Comparison of ENCODE assay signal across 13 cellular contexts in the genomic region with DNA sequence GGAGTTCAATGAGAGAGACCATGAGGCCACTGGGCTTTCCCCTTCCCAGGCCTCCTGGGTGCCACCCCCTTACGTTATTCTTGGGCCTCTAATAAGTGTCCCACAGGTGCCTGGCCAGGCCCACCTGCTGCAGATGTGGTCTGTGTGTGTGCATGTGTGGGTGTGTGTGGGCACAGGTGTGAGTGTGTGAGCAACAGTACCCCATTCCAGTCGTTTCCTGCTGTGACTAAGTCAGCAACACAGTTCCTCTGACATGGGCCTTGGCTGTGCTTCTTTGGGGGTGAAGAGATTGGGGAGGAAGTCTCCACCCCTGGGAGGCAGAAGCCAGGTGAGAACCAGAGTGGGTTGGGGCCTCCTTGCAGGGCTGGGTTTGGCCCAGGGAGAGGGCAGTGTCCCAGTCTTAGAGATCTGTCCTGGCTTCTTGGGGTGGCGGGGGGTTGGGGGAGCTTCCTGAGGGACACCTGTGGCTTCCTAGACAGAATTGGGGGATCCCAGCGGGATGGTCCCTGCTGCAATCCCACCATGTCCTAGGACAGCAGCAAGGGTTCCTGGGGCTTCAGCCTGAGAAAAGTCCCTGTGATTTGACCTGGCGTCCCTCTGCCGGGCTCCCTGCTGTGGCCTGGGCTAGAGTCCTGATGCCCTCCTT. TPM values are rescaled to one million over a fixed set of nuclear protein-coding genes. Genes with fewer than 3 reads are reported as not detected.
DNase-seq lines count a peak whose midpoint lies in the region; ATAC-seq and TF ChIP-seq lines count a peak whose summit lies in the region.
"Had no signal": no experiment of that assay in that cellular context is flagged by ENCODE, and none has a peak within 500 bp of the region (broad histone marks: within the 10 kb centered on the region; RNA-seq: fewer than 3 reads in every experiment).

No MANE protein-coding gene starts in this region.

- POLR2A ChIA-PET in activated naive CD8-positive, alpha-beta T cell treated with anti-CD3 and anti-CD28 coated beads, Interleukin-2, amount 10 ng/mL, durations not matched to agents 7 days and 5 days (lab: Charles Lee): interaction anchor here (0.8 to 1.5 kb wide), 3 partner anchors 15 to 75 kb away, joined by 3 to 5 read pairs (median 4); a partner anchor contains a TSS

- H3K36me3 Mint-ChIP-seq in activated CD4-positive, alpha-beta T cell treated with anti-CD3 and anti-CD28 coated beads, Interleukin-2, amount 10 ng/mL, durations not matched to agents 24 days and 14 days (ENCODE audit: low read depth): peaks cover 49% of the 10 kb centered on the region
- peaks cover 29% of the 10 kb centered on the region for H3K36me3 Mint-ChIP-seq in activated naive CD8-positive, alpha-beta T cell treated with anti-CD3 and anti-CD28 coated beads, Interleukin-2, amount 10 ng/mL, durations not matched to agents 7 days and 5 days

- H3K4me2 ChIP-seq in DOHH2 (ENCODE audit: low read length): peak overlapping the region; percentile 14; the same call in 1 of the 2 replicates

- peaks cover 23% of the 10 kb centered on the region for H3K4me1 Mint-ChIP-seq in activated CD4-positive, alpha-beta T cell treated with anti-CD3 and anti-CD28 coated beads, Interleukin-2, amount 10 ng/mL, durations not matched to agents 24 days and 14 days
- peaks cover 28% of the 10 kb centered on the region for H3K4me1 Mint-ChIP-seq in activated naive CD8-positive, alpha-beta T cell treated with anti-CD3 and anti-CD28 coated beads, Interleukin-2, amount 10 ng/mL, durations not matched to agents 7 days and 5 days
- H3K4me1 Mint-ChIP-seq: nephron progenitor cell had no signal

- H3K9me3 ChIP-seq in DOHH2 (ENCODE audit: control insufficient read depth, insufficient read depth, low read length): no peaks in the 10 kb centered on the region
- H3K9me3 ChIP-seq: ascending aorta had no signal

- TF ChIP-seq CTCF in DOHH2 (IDR thresholded peaks at IDR 0.05; ENCODE audit: low read depth, low read length, poor library complexity, severe bottlenecking): no peak

- peaks cover 29% of the 10 kb centered on the region for H3K4me1 ChIP-seq in DOHH2 (ENCODE audit: control insufficient read depth, low read length)
- H3K4me1 ChIP-seq: ascending aorta had no signal

- no peak overlapping the region for H3K4me3 Mint-ChIP-seq in activated CD4-positive, alpha-beta T cell treated with anti-CD3 and anti-CD28 coated beads, Interleukin-2, amount 10 ng/mL, durations not matched to agents 24 days and 14 days
- peak overlapping the region; percentile 82 for H3K4me3 Mint-ChIP-seq in activated naive CD8-positive, alpha-beta T cell treated with anti-CD3 and anti-CD28 coated beads, Interleukin-2, amount 10 ng/mL, durations not matched to agents 7 days and 5 days
- H3K4me3 Mint-ChIP-seq: nephron progenitor cell had no signal

- H3K27ac Mint-ChIP-seq in activated CD4-positive, alpha-beta T cell treated with anti-CD3 and anti-CD28 coated beads, Interleukin-2, amount 10 ng/mL, durations not matched to agents 24 days and 14 days: peak overlapping the region; percentile 81
- H3K27ac Mint-ChIP-seq in activated naive CD8-positive, alpha-beta T cell treated with anti-CD3 and anti-CD28 coated beads, Interleukin-2, amount 10 ng/mL, durations not matched to agents 7 days and 5 days: peak overlapping the region; percentile 95

- ATAC-seq in activated naive CD8-positive, alpha-beta T cell treated with anti-CD3 and anti-CD28 coated beads, Interleukin-2, amount 10 ng/mL, durations not matched to agents 7 days and 5 days (ENCODE audit: low read depth): peak; percentile 48
- no peak for ATAC-seq in left cardiac atrium

- no peaks in the 10 kb centered on the region for H3K27me3 ChIP-seq in DOHH2 (ENCODE audit: control insufficient read depth, low read length)
- H3K27me3 ChIP-seq: ascending aorta had no signal

- no peaks in the 10 kb centered on the region for H3K9me3 Mint-ChIP-seq in activated CD4-positive, alpha-beta T cell treated with anti-CD3 and anti-CD28 coated beads, Interleukin-2, amount 10 ng/mL, durations not matched to agents 24 days and 14 days
- no peaks in the 10 kb centered on the region for H3K9me3 Mint-ChIP-seq in activated naive CD8-positive, alpha-beta T cell treated with anti-CD3 and anti-CD28 coated beads, Interleukin-2, amount 10 ng/mL, durations not matched to agents 7 days and 5 days
- H3K9me3 Mint-ChIP-seq: nephron progenitor cell had no signal

- intact Hi-C loops in activated CD4-positive, alpha-beta T cell treated with anti-CD3 and anti-CD28 coated beads, Interleukin-2, amount 10 ng/mL, durations not matched to agents 24 days and 14 days (cut with micrococcal nuclease): no loop called here
- intact Hi-C loops in left cardiac atrium (cut with DNase I): no loop called here

- peak overlapping the region; percentile 11; the same call in 1 of the 2 replicates for H3K27ac ChIP-seq in DOHH2 (ENCODE audit: low read depth, low read length)
- H3K27ac ChIP-seq: ascending aorta had no signal

- H3K9me2 ChIP-seq in DOHH2 (replicated peaks; ENCODE audit: control insufficient read depth, low read length): no peaks in the 10 kb centered on the region

- H3K4me3 ChIP-seq in DOHH2 (ENCODE audit: low read length): no peak overlapping the region
- H3K4me3 ChIP-seq: ascending aorta had no signal

- no peaks in the 10 kb centered on the region for H3F3A ChIP-seq in DOHH2 (ENCODE audit: control insufficient read depth, insufficient read depth)

- 0 out of 2 replicates have a peak, but pooled peaks cover 3% of the 10 kb centered on the region for H4K20me1 ChIP-seq in DOHH2 (ENCODE audit: control insufficient read depth, insufficient read depth, low read depth, low read length)

- no peaks in the 10 kb centered on the region for H3K79me2 ChIP-seq in DOHH2 (ENCODE audit: control insufficient read depth, low read length)

- no peaks in the 10 kb centered on the region for H3K27me3 Mint-ChIP-seq in activated CD4-positive, alpha-beta T cell treated with anti-CD3 and anti-CD28 coated beads, Interleukin-2, amount 10 ng/mL, durations not matched to agents 24 days and 14 days
- no peaks in the 10 kb centered on the region for H3K27me3 Mint-ChIP-seq in activated naive CD8-positive, alpha-beta T cell treated with anti-CD3 and anti-CD28 coated beads, Interleukin-2, amount 10 ng/mL, durations not matched to agents 7 days and 5 days

- H3K36me3 ChIP-seq in DOHH2 (ENCODE audit: control insufficient read depth, low read length): peaks cover 92% of the 10 kb centered on the region

- DNase-seq in activated CD4-positive, alpha-beta T cell treated with anti-CD3 and anti-CD28 coated beads, Interleukin-2, amount 10 ng/mL, durations not matched to agents 24 days and 14 days: no peak
- DNase-seq in activated naive CD8-positive, alpha-beta T cell treated with anti-CD3 and anti-CD28 coated beads, Interleukin-2, amount 10 ng/mL, durations not matched to agents 7 days and 5 days: peak; percentile 43
- peak; percentile 48 for DNase-seq in stimulated activated CD4-positive, alpha-beta T cell treated with anti-CD3 and anti-CD28 coated beads, Interleukin-4, amount 100 ng/mL, for 24 hours
- DNase-seq in HCEC 1CT: no peak
- DNase-seq in NCI-H526 (lab: John Stamatoyannopoulos, UW): no peak
- no peak for DNase-seq in left cardiac atrium
- no peak for DNase-seq in NCI-H524 treated with DMSO at 0.1 percent for 48 hours (lab: John Stamatoyannopoulos, UW)
- DNase-seq: NCI-H226, nephron progenitor cell had no signal

RNA-seq across cellular contexts. Expression of a gene that starts 4.1 kb away (rescaled TPM):
- 74.6 and 78.3 TPM in 2 replicates for total RNA-seq in activated CD4-positive, alpha-beta T cell treated with anti-CD3 and anti-CD28 coated beads, Interleukin-2, amount 10 ng/mL, durations not matched to agents 24 days and 14 days
- 10 to 100 TPM; 91.3 to 96.4 TPM for total RNA-seq in activated naive CD8-positive, alpha-beta T cell treated with anti-CD3 and anti-CD28 coated beads, Interleukin-2, amount 10 ng/mL, durations not matched to agents 7 days and 5 days
- 10 to 100 TPM; 11.6 to 12.5 TPM for total RNA-seq in left cardiac atrium

RNA-seq across cellular contexts. Expression of a gene that starts 19.5 kb away (rescaled TPM):
- 9.8 and 11.6 TPM in 2 replicates for total RNA-seq in activated CD4-positive, alpha-beta T cell treated with anti-CD3 and anti-CD28 coated beads, Interleukin-2, amount 10 ng/mL, durations not matched to agents 24 days and 14 days
- total RNA-seq in activated naive CD8-positive, alpha-beta T cell treated with anti-CD3 and anti-CD28 coated beads, Interleukin-2, amount 10 ng/mL, durations not matched to agents 7 days and 5 days: 1 to 10 TPM; 4.1 to 5.1 TPM
- total RNA-seq in left cardiac atrium: 1 to 10 TPM; 3.7 to 6.5 TPM

RNA-seq across cellular contexts. Expression of a gene that starts 46.3 kb away (rescaled TPM):
- total RNA-seq in activated CD4-positive, alpha-beta T cell treated with anti-CD3 and anti-CD28 coated beads, Interleukin-2, amount 10 ng/mL, durations not matched to agents 24 days and 14 days: not detected in 2 replicates
- not detected for total RNA-seq in activated naive CD8-positive, alpha-beta T cell treated with anti-CD3 and anti-CD28 coated beads, Interleukin-2, amount 10 ng/mL, durations not matched to agents 7 days and 5 days
- not detected for total RNA-seq in left cardiac atrium
- total RNA-seq: ascending aorta, frontal cortex, M059J had no signal

Comparison
In these comparisons a context has a peak if more than half of its experiments do, and no peak if none do; other contexts are left out.
1. DNase-seq: peak in activated naive CD8-positive, alpha-beta T cell treated with anti-CD3 and anti-CD28 coated beads, Interleukin-2, amount 10 ng/mL, durations not matched to agents 7 days and 5 days (single experiment) and stimulated activated CD4-positive, alpha-beta T cell treated with anti-CD3 and anti-CD28 coated beads, Interleukin-4, amount 100 ng/mL, for 24 hours (single experiment); none in activated CD4-positive, alpha-beta T cell treated with anti-CD3 and anti-CD28 coated beads, Interleukin-2, amount 10 ng/mL, durations not matched to agents 24 days and 14 days (single experiment), HCEC 1CT (single experiment), NCI-H526 (0 of 2), left cardiac atrium (single experiment) and NCI-H524 treated with DMSO at 0.1 percent for 48 hours (single experiment).